Comparison of ENCODE assay signal across 10 cellular contexts in genomic region chr21:44868707-44869106, GRCh38. TPM values are rescaled to one million over a fixed set of nuclear protein-coding genes. Genes with fewer than 3 reads are reported as not detected.
A peak's percentile ranks its signal among the peaks of the same experiment; 100 is the strongest.
DNase-seq lines count a peak whose midpoint lies in the region; ATAC-seq and TF ChIP-seq lines count a peak whose summit lies in the region.
"Had no signal": no experiment of that assay in that cellular context is flagged by ENCODE, and none has a peak within 500 bp of the region (broad histone marks: within the 10 kb centered on the region; RNA-seq: fewer than 3 reads in every experiment).

No MANE protein-coding gene starts in this region.

- H2BK12ac ChIP-seq in mesenchymal stem cell (ENCODE audit: low read length in 2 of 2) = no peak overlapping the region

- H2BK120ac ChIP-seq in mesenchymal stem cell (ENCODE audit: low read depth, low read length) = no peak overlapping the region

- peaks cover 67% of the 10 kb centered on the region for H3K4me1 Mint-ChIP-seq in activated CD4-positive, alpha-beta T cell treated with anti-CD3 and anti-CD28 coated beads, Interleukin-2, amount 10 ng/mL, durations not matched to agents 24 days and 14 days

- peak overlapping the region; percentile 81 for H3K9ac ChIP-seq in mesenchymal stem cell (ENCODE audit: low read length)

- H2AFZ ChIP-seq in mesenchymal stem cell (ENCODE audit: low read depth, low read length) = no peak overlapping the region

- no peak overlapping the region for H4K8ac ChIP-seq in mesenchymal stem cell (ENCODE audit: low read length)

- H3K36me3 ChIP-seq in adrenal gland (replicated peaks in 1 of 2) (peaks cover 0 to 20% of the 10 kb centered on the region in 2 donors), mesenchymal stem cell (ENCODE audit: control insufficient read depth in 1 of 2, insufficient read depth in 2 of 2, low read depth in 1 of 2, low read length in 2 of 2) (peaks cover 22 to 24% of the 10 kb centered on the region in 2 experiments), thymus (ENCODE audit: control insufficient read depth, insufficient read depth) (peaks cover 17% of the 10 kb centered on the region), MG63 (peaks cover 53% of the 10 kb centered on the region)

- H3K4me2 ChIP-seq in mesenchymal stem cell (ENCODE audit: low read length, poor library complexity, severe bottlenecking) = no peak overlapping the region

- H3K27ac ChIP-seq in adrenal gland (peak overlapping the region in 4 of 5 donors; percentile 81 to 89 (median 88)), mesenchymal stem cell (ENCODE audit: low read length, poor library complexity, severe bottlenecking) (peak overlapping the region; percentile 14), thymus (ENCODE audit: low read depth) (peak overlapping the region; percentile 44)

- DNase-seq in activated CD4-positive, alpha-beta T cell treated with anti-CD3 and anti-CD28 coated beads, Interleukin-2, amount 10 ng/mL, durations not matched to agents 24 days and 14 days = no peak
- no peak for DNase-seq in activated CD4-positive, alpha-beta T cell treated with anti-CD3 and anti-CD28 coated beads, Interleukin-2, amount 50 U/mL, for 1 hour
- DNase-seq in adrenal gland (no peak), mesenchymal stem cell (no peak), HEK293T (ENCODE audit: extremely low spot score) (no peak), MG63 (no peak)
- DNase-seq: NCI-H1092 treated with DMSO at 0.1 percent for 48 hours, thyroid gland had no signal

- H3K9me3 ChIP-seq in adrenal gland (replicated peaks in 1 of 3) = no peaks in the 10 kb centered on the region
- H3K9me3 ChIP-seq in mesenchymal stem cell (ENCODE audit: control insufficient read depth, low read length) = no peaks in the 10 kb centered on the region
- no peaks in the 10 kb centered on the region for H3K9me3 ChIP-seq in thymus (ENCODE audit: control insufficient read depth)
- H3K9me3 ChIP-seq in MG63 = no peaks in the 10 kb centered on the region
- H3K9me3 ChIP-seq: thyroid gland had no signal

- H3K4me1 ChIP-seq in adrenal gland (replicated peaks in 1 of 2) = peaks cover 53 to 57% of the 10 kb centered on the region in 2 donors
- peaks cover 52% of the 10 kb centered on the region for H3K4me1 ChIP-seq in mesenchymal stem cell (ENCODE audit: control insufficient read depth, insufficient read depth, low read depth, low read length)
- peaks cover 46% of the 10 kb centered on the region for H3K4me1 ChIP-seq in thymus (ENCODE audit: control insufficient read depth, insufficient read depth, low read length)

- no peaks in the 10 kb centered on the region for H3K9me3 Mint-ChIP-seq in activated CD4-positive, alpha-beta T cell treated with anti-CD3 and anti-CD28 coated beads, Interleukin-2, amount 10 ng/mL, durations not matched to agents 24 days and 14 days

- H3K36me3 Mint-ChIP-seq in activated CD4-positive, alpha-beta T cell treated with anti-CD3 and anti-CD28 coated beads, Interleukin-2, amount 10 ng/mL, durations not matched to agents 24 days and 14 days (ENCODE audit: low read depth) = peaks cover 31% of the 10 kb centered on the region

- H3K18ac ChIP-seq in mesenchymal stem cell (ENCODE audit: low read depth in 1 of 2, low read length in 2 of 2) = peak overlapping the region; percentile 1 to 22

- TF ChIP-seq POLR2A in adrenal gland (IDR thresholded peaks at IDR 0.05) = no peak

- peak overlapping the region; percentile 53 for H4K91ac ChIP-seq in mesenchymal stem cell (ENCODE audit: low read length)

- peaks cover 4% of the 10 kb centered on the region for H3K79me1 ChIP-seq in mesenchymal stem cell (replicated peaks; ENCODE audit: low read length, poor library complexity, severe bottlenecking)

- intact Hi-C loops in activated CD4-positive, alpha-beta T cell treated with anti-CD3 and anti-CD28 coated beads, Interleukin-2, amount 10 ng/mL, durations not matched to agents 24 days and 14 days (cut with micrococcal nuclease) = no loop called here
- intact Hi-C loops in adrenal gland (cut with DNase I) = no loop called here

- H2BK15ac ChIP-seq in mesenchymal stem cell (ENCODE audit: low read depth, poor library complexity, severe bottlenecking) = peak overlapping the region; percentile 17

- POLR2A ChIA-PET in HEK293T (lab: Yijun Ruan, JAX) = no interaction called here

- no peaks in the 10 kb centered on the region for H3K27me3 ChIP-seq in adrenal gland
- H3K27me3 ChIP-seq in mesenchymal stem cell (ENCODE audit: control insufficient read depth in 1 of 2, insufficient read depth in 1 of 2, low read length in 2 of 2) = no peaks in the 10 kb centered on the region
- no peaks in the 10 kb centered on the region for H3K27me3 ChIP-seq in thymus (ENCODE audit: control insufficient read depth, insufficient read depth)
- H3K27me3 ChIP-seq in MG63 = no peaks in the 10 kb centered on the region
- H3K27me3 ChIP-seq: thyroid gland had no signal

- peak overlapping the region; percentile 93 for H2AK5ac ChIP-seq in mesenchymal stem cell (ENCODE audit: low read length, severe bottlenecking)

- peak overlapping the region; percentile 96 for H3K27ac Mint-ChIP-seq in activated CD4-positive, alpha-beta T cell treated with anti-CD3 and anti-CD28 coated beads, Interleukin-2, amount 10 ng/mL, durations not matched to agents 24 days and 14 days

- H3K27me3 Mint-ChIP-seq in activated CD4-positive, alpha-beta T cell treated with anti-CD3 and anti-CD28 coated beads, Interleukin-2, amount 10 ng/mL, durations not matched to agents 24 days and 14 days = no peaks in the 10 kb centered on the region

- no peak for ATAC-seq in esophagus mucosa

- H3K4me3 ChIP-seq in adrenal gland = no peak overlapping the region
- peak overlapping the region in 1 of 2 experiments; percentile 70 for H3K4me3 ChIP-seq in mesenchymal stem cell (ENCODE audit: insufficient read depth in 1 of 2, low read depth in 1 of 2, low read length in 2 of 2)
- H3K4me3 ChIP-seq in thymus (ENCODE audit: low read length) = no peak overlapping the region
- H3K4me3 ChIP-seq in MG63 = no peak overlapping the region
- H3K4me3 ChIP-seq: thyroid gland had no signal

- no peak overlapping the region for H3K23ac ChIP-seq in mesenchymal stem cell (ENCODE audit: low read length in 2 of 2)

- 86 to 97% (median 94%) methylated on average over 7 of the region's 7 CpGs for WGBS in adrenal gland, 4 donors
- 98% methylated on average over 7 of the region's 7 CpGs for WGBS in mesenchymal stem cell
- 84% methylated on average over 7 of the region's 7 CpGs for whole genome bisulfite sequencing in thymus

- H2BK5ac ChIP-seq in mesenchymal stem cell (ENCODE audit: low read depth, low read length, poor library complexity, severe bottlenecking) = no peak overlapping the region

- no peak for TF ChIP-seq CTCF in adrenal gland (IDR thresholded peaks at IDR 0.05)

- H3K4ac ChIP-seq in mesenchymal stem cell (ENCODE audit: low read depth in 1 of 2, low read length in 2 of 2) = no peak overlapping the region

- no peak overlapping the region for H3K14ac ChIP-seq in mesenchymal stem cell (ENCODE audit: low read length in 2 of 2)

- CTCF ChIA-PET in HEK293T (lab: Yijun Ruan, JAX) = no interaction called here

- H3K4me3 Mint-ChIP-seq in activated CD4-positive, alpha-beta T cell treated with anti-CD3 and anti-CD28 coated beads, Interleukin-2, amount 10 ng/mL, durations not matched to agents 24 days and 14 days = peak overlapping the region; percentile 82

TF ChIP-seq in HEK293T, 16 proteins besides CTCF, POLR2A, EP300 and RAD21 (continues in another document):
- TF ChIP-seq BHLHE40 (IDR thresholded peaks at IDR 0.05; ENCODE audit: borderline replicate concordance) (no peak), SP1 (IDR thresholded peaks at IDR 0.05) (no peak), TARDBP (IDR thresholded peaks at IDR 0.05) (no peak), PKNOX1 (IDR thresholded peaks at IDR 0.05) (no peak), ELF4 (IDR thresholded peaks at IDR 0.05) (no peak), SUZ12 (IDR thresholded peaks at IDR 0.05) (no peak), FOXA1 (IDR thresholded peaks at IDR 0.05) (no peak), ZNF384 (IDR thresholded peaks at IDR 0.05) (no peak), CTBP1 (IDR thresholded peaks at IDR 0.05; ENCODE audit: borderline replicate concordance) (no peak), L3MBTL2 (conservative IDR thresholded peaks at IDR 0.05) (no peak), LEF1 (IDR thresholded peaks at IDR 0.05; ENCODE audit: borderline replicate concordance) (no peak)

RNA-seq across cellular contexts. Expression of gene PTTG1IP, which starts 4.8 kb away (rescaled TPM):
- total RNA-seq in activated CD4-positive, alpha-beta T cell treated with anti-CD3 and anti-CD28 coated beads, Interleukin-2, amount 10 ng/mL, durations not matched to agents 24 days and 14 days = 44.2 and 46.5 TPM in 2 replicates
- total RNA-seq in adrenal gland (100 to 1,000 TPM; 114 to 467 (median 251) TPM), esophagus mucosa (67.1 TPM)
- polyA plus RNA-seq in adrenal gland (100 to 1,000 TPM; 110 to 138 (median 118) TPM), thymus (138 TPM)
- polyA plus RNA-seq in mesenchymal stem cell (2013, experiment 1 of 2) = 262 TPM
- polyA plus RNA-seq in mesenchymal stem cell (2013, experiment 2 of 2) = 266 TPM
- 396 and 445 TPM in 2 replicates for total RNA-seq in MG63 (2014; rRNA removed; shearing (Covaris generic); ENCODE audit: low replicate concordance)

RNA-seq across cellular contexts. Expression of gene SUMO3, which starts 50.8 kb away (rescaled TPM):
- total RNA-seq in activated CD4-positive, alpha-beta T cell treated with anti-CD3 and anti-CD28 coated beads, Interleukin-2, amount 10 ng/mL, durations not matched to agents 24 days and 14 days = 90.3 and 90.6 TPM in 2 replicates
- total RNA-seq in adrenal gland (10 to 100 TPM; 64.4 to 92.3 (median 80.2) TPM), esophagus mucosa (51.9 TPM)
- polyA plus RNA-seq in adrenal gland (10 to 100 TPM; 21.1 to 70.6 (median 36.4) TPM), thymus (49.6 TPM)
- polyA plus RNA-seq in mesenchymal stem cell (2013, experiment 1 of 2) = 110 TPM
- polyA plus RNA-seq in mesenchymal stem cell (2013, experiment 2 of 2) = 108 TPM
- total RNA-seq in MG63 (2014; rRNA removed; shearing (Covaris generic); ENCODE audit: low replicate concordance) = 153 and 197 TPM in 2 replicates

RNA-seq across cellular contexts. Expression of gene ITGB2, which starts 52.0 kb away (rescaled TPM):
- 265 and 266 TPM in 2 replicates for total RNA-seq in activated CD4-positive, alpha-beta T cell treated with anti-CD3 and anti-CD28 coated beads, Interleukin-2, amount 10 ng/mL, durations not matched to agents 24 days and 14 days
- total RNA-seq in adrenal gland (100 to 1,000 TPM in 4 of 8 donors, 10 to 100 TPM in 4; 68.2 to 212 (median 120) TPM), esophagus mucosa (7.1 TPM)
- polyA plus RNA-seq in adrenal gland (100 to 1,000 TPM in 2 of 3 donors, 10 to 100 TPM in 1; 10.9 to 249 (median 101) TPM), thymus (104 TPM)
- polyA plus RNA-seq in mesenchymal stem cell (2013, experiment 1 of 2) = 0.40 TPM
- polyA plus RNA-seq in mesenchymal stem cell (2013, experiment 2 of 2) = 0.14 TPM
- total RNA-seq in MG63 (2014; rRNA removed; shearing (Covaris generic); ENCODE audit: low replicate concordance) = 4.3 and 12.9 TPM in 2 replicates

Comparison
In these comparisons a context has a peak if more than half of its experiments do, and no peak if none do; other contexts are left out.
1. H3K27ac ChIP-seq: peak in every context shown above with its lines; median percentile 88 in adrenal gland; 44 in thymus; 14 in mesenchymal stem cell.